1 cellular context compared by ENCODE assay signal in genomic region chr1:10472220-10473144, GRCh38.
TF ChIP-seq lines count a peak whose summit lies in the region.

TSS of gene DFFA (minus strand) at chr1:10472529. CDS start at chr1:10472458, 71 bp downstream.

TF ChIP-seq in HepG2, 621 proteins besides CTCF, POLR2A, EP300 and RAD21 (continued from another document and continues in another):
- TF ChIP-seq ZZZ3 (CRISPR knock-in tag; IDR thresholded peaks at IDR 0.05; ENCODE audit: borderline replicate concordance), result no peak; the same call in 1 of the 2 replicates
- no peak for TF ChIP-seq SMC3 (IDR thresholded peaks at IDR 0.05; ENCODE audit: low read length)
- TF ChIP-seq ZNF318 (CRISPR knock-in tag; IDR thresholded peaks at IDR 0.05), result no peak
- TF ChIP-seq TGIF2 (CRISPR knock-in tag; IDR thresholded peaks at IDR 0.05), result peak; percentile 59; the same call in 1 of the 2 replicates
- TF ChIP-seq ZNF646 (CRISPR knock-in tag; IDR thresholded peaks at IDR 0.05), result no peak
- TF ChIP-seq CHCHD3 (CRISPR knock-in tag; IDR thresholded peaks at IDR 0.05), result no peak
- TF ChIP-seq AFF4 (CRISPR knock-in tag; IDR thresholded peaks at IDR 0.05), result no peak
- TF ChIP-seq ZNF879 (CRISPR knock-in tag; IDR thresholded peaks at IDR 0.05), result no peak
- TF ChIP-seq ZNF577 (CRISPR knock-in tag; IDR thresholded peaks at IDR 0.05; ENCODE audit: borderline replicate concordance, low read depth), result no peak
- TF ChIP-seq CENPX (CRISPR knock-in tag; IDR thresholded peaks at IDR 0.05), result no peak
- TF ChIP-seq GATAD1 (CRISPR knock-in tag; IDR thresholded peaks at IDR 0.05), result peak; percentile 94
- TF ChIP-seq ZNF34 (CRISPR knock-in tag; IDR thresholded peaks at IDR 0.05; ENCODE audit: borderline replicate concordance), result 0 out of 2 replicates have a peak, but pooled peaks have one; percentile 50
- TF ChIP-seq MYPOP (CRISPR knock-in tag; IDR thresholded peaks at IDR 0.05), result no peak
- TF ChIP-seq ZNF124 (CRISPR knock-in tag; IDR thresholded peaks at IDR 0.05), result peak; percentile 94
- no peak for TF ChIP-seq FOXM1 (CRISPR knock-in tag; IDR thresholded peaks at IDR 0.05)
- TF ChIP-seq RNF2 (conservative IDR thresholded peaks at IDR 0.05; ENCODE audit: low read depth), result peak; percentile 89
- TF ChIP-seq KDM1A (CRISPR knock-in tag; IDR thresholded peaks at IDR 0.05), result no peak
- TF ChIP-seq SMYD3 (CRISPR knock-in tag; IDR thresholded peaks at IDR 0.05), result no peak
- peak; percentile 92 for TF ChIP-seq MYC (CRISPR knock-in tag; IDR thresholded peaks at IDR 0.05; ENCODE audit: borderline replicate concordance)
- no peak for TF ChIP-seq PBX3 (CRISPR knock-in tag; IDR thresholded peaks at IDR 0.05; ENCODE audit: borderline replicate concordance)
- TF ChIP-seq ZBTB20 (CRISPR knock-in tag; IDR thresholded peaks at IDR 0.05; ENCODE audit: borderline replicate concordance, low read depth), result no peak
- peak; percentile 100 for TF ChIP-seq THAP11 (CRISPR knock-in tag; IDR thresholded peaks at IDR 0.05)
- TF ChIP-seq THAP8 (CRISPR knock-in tag; IDR thresholded peaks at IDR 0.05; ENCODE audit: borderline replicate concordance), result peak; percentile 88; the same call in 1 of the 2 replicates
- TF ChIP-seq ARID2 (CRISPR knock-in tag; IDR thresholded peaks at IDR 0.05; ENCODE audit: borderline replicate concordance), result no peak
- no peak for TF ChIP-seq MAFG (CRISPR knock-in tag; IDR thresholded peaks at IDR 0.05)
- 0 out of 2 replicates have a peak, but pooled peaks have one; percentile 41 for TF ChIP-seq MAF1 (CRISPR knock-in tag; IDR thresholded peaks at IDR 0.05; ENCODE audit: borderline replicate concordance)
- TF ChIP-seq ZNF263 (CRISPR knock-in tag; IDR thresholded peaks at IDR 0.05), result no peak
